ENCODE assay signal across 12 cellular contexts in genomic region chr20:57977588-57977987, GRCh38.
"Had no signal": no experiment of that assay in that cellular context is flagged by ENCODE, and none has a peak within 500 bp of the region (broad histone marks: within the 10 kb centered on the region; RNA-seq: fewer than 3 reads in every experiment).

No MANE protein-coding gene starts in this region.

- DNase-seq: activated CD4-positive, alpha-beta T cell treated with anti-CD3 and anti-CD28 coated beads, Interleukin-2, amount 50 U/mL, for 1 hour; activated naive CD4-positive, alpha-beta T cell treated with anti-CD3 and anti-CD28 coated beads, Interleukin-2, amount 50 U/mL, for 16 hours; cerebellar nuclear complex; endodermal cell; erythroblast; immature natural killer cell; mesenchymal stem cell; retina; small intestine; T-helper 2 cell had no signal

- H3K27me3 ChIP-seq: thyroid gland had no signal

- H3K9ac ChIP-seq: parathyroid adenoma had no signal

- H3K4me1 ChIP-seq: thyroid gland had no signal

- H3K9me3 ChIP-seq: thyroid gland had no signal

- H3K4me3 ChIP-seq: thyroid gland had no signal

- H3K36me3 ChIP-seq: thyroid gland had no signal

- H3K27ac ChIP-seq: parathyroid adenoma, thyroid gland had no signal
